In the genomic region with DNA sequence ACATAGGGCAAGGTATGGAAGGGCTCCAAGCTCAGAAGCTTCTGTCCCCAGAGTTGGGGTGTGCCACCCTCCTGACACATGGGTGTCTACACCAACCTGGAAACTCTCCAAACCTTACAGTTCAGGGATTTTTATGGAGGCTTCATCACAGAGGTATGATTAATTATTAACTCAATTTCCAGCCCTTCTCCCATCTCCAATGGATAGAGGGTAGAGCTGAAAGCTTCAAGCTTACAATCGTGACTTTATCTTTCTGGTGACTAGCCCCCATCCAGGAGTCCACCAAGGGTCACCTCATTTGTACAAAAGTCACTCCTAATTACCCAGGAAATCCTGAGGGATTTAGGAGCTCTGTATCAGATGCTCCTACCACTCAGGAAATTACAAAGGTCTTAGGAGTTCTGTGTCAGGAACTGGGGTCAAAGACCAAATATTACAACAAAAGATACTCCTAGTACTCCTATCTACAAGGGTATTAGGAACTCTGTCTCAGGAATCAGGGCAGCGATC, we compare ENCODE assay signal across 32 cellular contexts.
DNase-seq lines count a peak whose midpoint lies in the region; ATAC-seq and TF ChIP-seq lines count a peak whose summit lies in the region.
"Had no signal": no experiment of that assay in that cellular context is flagged by ENCODE, and none has a peak within 500 bp of the region (broad histone marks: within the 10 kb centered on the region; RNA-seq: fewer than 3 reads in every experiment).

No MANE protein-coding gene starts in this region.

- peaks cover 13% of the 10 kb centered on the region for H3K9me3 Mint-ChIP-seq in activated naive CD8-positive, alpha-beta T cell treated with anti-CD3 and anti-CD28 coated beads for 36 hours
- H3K9me3 Mint-ChIP-seq: activated naive CD4-positive, alpha-beta T cell treated with anti-CD3 and anti-CD28 coated beads, Interleukin-2, amount 10 ng/mL, durations not matched to agents 7 days and 5 days; activated T-helper 17 cell treated with anti-CD3 and anti-CD28 coated beads, Interleukin-2, amount 50 U/mL, for 72 hours; T-helper 2 cell treated with Interferon-gamma antibody and Interleukin-4, amounts not matched to agents 5 μg/mL and 100 μg/mL, for 36 hours had no signal

- H3K9me3 ChIP-seq in uterus: peaks cover 0 to 3% of the 10 kb centered on the region in 2 donors
- H3K9me3 ChIP-seq: gastrocnemius medialis had no signal

- TF ChIP-seq POLR2A in uterus (IDR thresholded peaks at IDR 0.05): no peak

- peaks cover 20% of the 10 kb centered on the region for H3K36me3 Mint-ChIP-seq in activated naive CD8-positive, alpha-beta T cell treated with anti-CD3 and anti-CD28 coated beads for 36 hours
- H3K36me3 Mint-ChIP-seq: activated naive CD4-positive, alpha-beta T cell treated with anti-CD3 and anti-CD28 coated beads, Interleukin-2, amount 10 ng/mL, durations not matched to agents 7 days and 5 days had no signal

- H3K27ac Mint-ChIP-seq in activated naive CD8-positive, alpha-beta T cell treated with anti-CD3 and anti-CD28 coated beads for 36 hours: no peak overlapping the region
- H3K27ac Mint-ChIP-seq: activated CD4-positive, alpha-beta T cell treated with anti-CD3 and anti-CD28 coated beads for 36 hours; activated naive CD4-positive, alpha-beta T cell treated with anti-CD3 and anti-CD28 coated beads, Interleukin-2, amount 10 ng/mL, durations not matched to agents 7 days and 5 days; activated T-helper 17 cell treated with anti-CD3 and anti-CD28 coated beads, Interleukin-2, amount 50 U/mL, for 72 hours; B cell; CD8-positive, alpha-beta T cell; memory B cell; T-helper 2 cell treated with Interferon-gamma antibody and Interleukin-4, amounts not matched to agents 5 μg/mL and 100 μg/mL, for 36 hours had no signal

- TF ChIP-seq CTCF in uterus (IDR thresholded peaks at IDR 0.05): no peak

- no peaks in the 10 kb centered on the region for H3K36me3 ChIP-seq in uterus
- H3K36me3 ChIP-seq: brain microvascular endothelial cell, gastrocnemius medialis had no signal

- no peak for ATAC-seq in GM19455 (IDR thresholded peaks at IDR 0.05; ENCODE audit: unreplicated experiment)
- ATAC-seq: activated CD4-positive, alpha-beta T cell treated with anti-CD3 and anti-CD28 coated beads for 36 hours; activated T-helper 17 cell treated with anti-CD3 and anti-CD28 coated beads, Interleukin-2, amount 50 U/mL, for 72 hours; CD8-positive, alpha-beta T cell; gastrocnemius medialis; PC-3; stimulated activated naive CD8-positive, alpha-beta T cell treated with anti-CD3 and anti-CD28 coated beads, Interleukin-15, Interleukin-2, amounts not matched to agents 100 U/mL and 50 U/mL, for 24 hours had no signal

- intact Hi-C loops in uterus (cut with DNase I; ENCODE audit: low total_unique reads): no loop called here

- no peaks in the 10 kb centered on the region for H3K4me1 ChIP-seq in uterus
- H3K4me1 ChIP-seq: gastrocnemius medialis, parathyroid adenoma had no signal

- H3K4me3 ChIP-seq in uterus: no peak overlapping the region
- H3K4me3 ChIP-seq: gastrocnemius medialis, skin epidermis had no signal

- no peaks in the 10 kb centered on the region for H3K27me3 Mint-ChIP-seq in activated naive CD8-positive, alpha-beta T cell treated with anti-CD3 and anti-CD28 coated beads for 36 hours
- H3K27me3 Mint-ChIP-seq: activated CD4-positive, alpha-beta T cell treated with anti-CD3 and anti-CD28 coated beads for 36 hours; activated naive CD4-positive, alpha-beta T cell treated with anti-CD3 and anti-CD28 coated beads, Interleukin-2, amount 10 ng/mL, durations not matched to agents 7 days and 5 days; activated T-helper 17 cell treated with anti-CD3 and anti-CD28 coated beads, Interleukin-2, amount 50 U/mL, for 72 hours; B cell; memory B cell had no signal

- no peak overlapping the region for H3K4me3 Mint-ChIP-seq in activated naive CD8-positive, alpha-beta T cell treated with anti-CD3 and anti-CD28 coated beads for 36 hours
- H3K4me3 Mint-ChIP-seq: activated CD4-positive, alpha-beta T cell treated with anti-CD3 and anti-CD28 coated beads for 36 hours; activated naive CD4-positive, alpha-beta T cell treated with anti-CD3 and anti-CD28 coated beads, Interleukin-2, amount 10 ng/mL, durations not matched to agents 7 days and 5 days; activated T-helper 17 cell treated with anti-CD3 and anti-CD28 coated beads, Interleukin-2, amount 50 U/mL, for 72 hours; B cell; CD8-positive, alpha-beta T cell; memory B cell; neural crest cell; T-helper 2 cell treated with Interferon-gamma antibody and Interleukin-4, amounts not matched to agents 5 μg/mL and 100 μg/mL, for 36 hours had no signal

- H3K27ac ChIP-seq in epithelial cell of prostate (peak overlapping the region; percentile 89), uterus (no peak overlapping the region)
- H3K27ac ChIP-seq: brain microvascular endothelial cell, gastrocnemius medialis, parathyroid adenoma, skin epidermis had no signal

- DNase-seq in COLO668 (lab: John Stamatoyannopoulos, UW; ENCODE audit: unreplicated experiment) (peak; percentile 5), HuH-7.5 (ENCODE audit: low spot score) (peak; percentile 4), epithelial cell of prostate (ENCODE audit: low read depth, low spot score) (no peak), mucosa of gallbladder (ENCODE audit: low spot score) (peak; percentile 52), uterus (no peak), NCI-H187 treated with DMSO at 0.1 percent for 48 hours (lab: John Stamatoyannopoulos, UW) (no peak)
- DNase-seq in activated naive CD8-positive, alpha-beta T cell treated with anti-CD3 and anti-CD28 coated beads for 36 hours: no peak
- DNase-seq: activated CD4-positive, alpha-beta T cell treated with anti-CD3 and anti-CD28 coated beads for 36 hours; activated naive CD4-positive, alpha-beta T cell treated with anti-CD3 and anti-CD28 coated beads, Interleukin-2, amount 10 ng/mL, durations not matched to agents 7 days and 5 days; amniotic stem cell; brain microvascular endothelial cell; CD8-positive, alpha-beta T cell; cerebellar nuclear complex; gastrocnemius medialis; GOT3; hippocampal formation; KBM-7; NCI-H2029 treated with DMSO at 0.1 percent for 48 hours; NCI-H2227 treated with DMSO at 0.1 percent for 48 hours; NCI-H526; NK-92 treated with Interleukin-12 subunit alpha and Interleukin-12 subunit beta, amount 100 ng/mL, for 24 hours; PC-3; SHP77; stimulated activated naive CD8-positive, alpha-beta T cell treated with anti-CD3 and anti-CD28 coated beads, Interleukin-15, Interleukin-2, amounts not matched to agents 100 U/mL and 50 U/mL, for 24 hours had no signal

- no peaks in the 10 kb centered on the region for H3K4me1 Mint-ChIP-seq in activated naive CD8-positive, alpha-beta T cell treated with anti-CD3 and anti-CD28 coated beads for 36 hours
- H3K4me1 Mint-ChIP-seq: activated CD4-positive, alpha-beta T cell treated with anti-CD3 and anti-CD28 coated beads for 36 hours; activated naive CD4-positive, alpha-beta T cell treated with anti-CD3 and anti-CD28 coated beads, Interleukin-2, amount 10 ng/mL, durations not matched to agents 7 days and 5 days; B cell; memory B cell; neural crest cell had no signal

- H3K27me3 ChIP-seq in uterus: no peaks in the 10 kb centered on the region
- H3K27me3 ChIP-seq: brain microvascular endothelial cell, gastrocnemius medialis had no signal

Comparison
In these comparisons a context has a peak if more than half of its experiments do, and no peak if none do; other contexts are left out.
1. DNase-seq: peak in COLO668 (single experiment), HuH-7.5 (single experiment) and mucosa of gallbladder (single experiment); none in epithelial cell of prostate (single experiment), uterus (0 of 2), activated naive CD8-positive, alpha-beta T cell treated with anti-CD3 and anti-CD28 coated beads for 36 hours (single experiment) and NCI-H187 treated with DMSO at 0.1 percent for 48 hours (single experiment).